ENCODE assay signal across 14 cellular contexts in genomic region chr12:128771681-128772080, GRCh38.
"Had no signal": no experiment of that assay in that cellular context is flagged by ENCODE, and none has a peak within 500 bp of the region (broad histone marks: within the 10 kb centered on the region; RNA-seq: fewer than 3 reads in every experiment).

No MANE protein-coding gene starts in this region.

- H3K36me3 ChIP-seq: heart left ventricle, lower lobe of right lung, suprapubic skin had no signal

- ATAC-seq: activated CD8-positive, alpha-beta T cell treated with anti-CD3 and anti-CD28 coated beads for 36 hours; heart left ventricle; left cardiac atrium; lower lobe of right lung; psoas muscle; sciatic nerve had no signal

- H3K27ac ChIP-seq: heart left ventricle, lower lobe of right lung, psoas muscle, suprapubic skin had no signal

- H3K4me1 ChIP-seq: heart left ventricle, lower lobe of right lung, psoas muscle, suprapubic skin had no signal

- DNase-seq: activated CD4-positive, alpha-beta T cell treated with anti-CD3 and anti-CD28 coated beads for 48 hours; activated CD8-positive, alpha-beta memory T cell treated with anti-CD3 and anti-CD28 coated beads, Interleukin-2, amount 50 U/mL, for 4 hours; activated CD8-positive, alpha-beta T cell treated with anti-CD3 and anti-CD28 coated beads for 36 hours; activated effector memory CD4-positive, alpha-beta T cell treated with anti-CD3 and anti-CD28 coated beads, Interleukin-2, amount 50 U/mL, for 16 hours; activated T-cell treated with anti-CD3 and anti-CD28 coated beads, Interleukin-2, amount 50 U/mL, for 48 hours; amniotic stem cell; central memory CD4-positive, alpha-beta T cell; heart left ventricle; left cardiac atrium; lower lobe of right lung; psoas muscle; trophoblast cell had no signal

- H3K4me3 ChIP-seq: heart left ventricle, lower lobe of right lung, psoas muscle, suprapubic skin had no signal

- H3K9me3 ChIP-seq: heart left ventricle, lower lobe of right lung, psoas muscle, suprapubic skin had no signal
